22 cellular contexts compared by ENCODE assay signal in genomic region chr1:112836642-112837041, GRCh38.
DNase-seq lines count a peak whose midpoint lies in the region; ATAC-seq, FAIRE-seq and TF ChIP-seq lines count a peak whose summit lies in the region.
"Had no signal": no experiment of that assay in that cellular context is flagged by ENCODE, and none has a peak within 500 bp of the region (broad histone marks: within the 10 kb centered on the region; RNA-seq: fewer than 3 reads in every experiment).

No MANE protein-coding gene starts in this region.

- H2BK15ac ChIP-seq in mesenchymal stem cell (ENCODE audit: low read depth, poor library complexity, severe bottlenecking), result no peak overlapping the region

- DNase-seq in DMS79 treated with DMSO at 0.1 percent for 48 hours (lab: John Stamatoyannopoulos, UW) (peak; percentile 36), DMS79 (lab: John Stamatoyannopoulos, UW) (no peak), K562 (ENCODE audit: extremely low read depth in 1 of 4, low spot score in 3 of 4) (no peak), mesenchymal stem cell (peak; percentile 14), PC-9 (no peak), GOT3 (lab: John Stamatoyannopoulos, UW) (no peak)
- DNase-seq: CD4-positive, CD25-positive, alpha-beta regulatory T cell; Kasumi-1; MM.1S; NCI-H1092 treated with DMSO at 0.1 percent for 48 hours; NCI-H1694; NCI-H2107; NCI-H345; NCI-H69; OCI-M1 had no signal

- H3K4me3 ChIP-seq in HEK293 (ENCODE audit: low read depth, low read length) (no peak overlapping the region), K562 (no peak overlapping the region), mesenchymal stem cell (ENCODE audit: insufficient read depth in 1 of 2, low read depth in 1 of 2, low read length in 2 of 2) (no peak overlapping the region), PC-9 (no peak overlapping the region)
- H3K4me3 ChIP-seq: SJSA1 had no signal

- TF ChIP-seq EP300 in K562 (IDR thresholded peaks at IDR 0.05; ENCODE audit: low read length), result no peak

- 7% methylated on average over 3 of the region's 3 CpGs for WGBS in K562 (ENCODE audit: insufficient coverage, low coverage, missing lambda C conversion rate)
- WGBS in mesenchymal stem cell, result 4% methylated on average over 2 of the region's 3 CpGs

- no peak overlapping the region for H4K8ac ChIP-seq in mesenchymal stem cell (ENCODE audit: low read length)

- no TSS peak for BruUV-seq in K562 (replicated peaks; lab: Mats Ljungman, UMichigan)
- BruUV-seq in PC-9 (replicated peaks; lab: Mats Ljungman, UMichigan), result no TSS peak

- H3K4ac ChIP-seq in mesenchymal stem cell (ENCODE audit: low read depth in 1 of 2, low read length in 2 of 2), result no peak overlapping the region

- H4K91ac ChIP-seq in mesenchymal stem cell (ENCODE audit: low read length), result no peak overlapping the region

- no peak overlapping the region for H3K23ac ChIP-seq in mesenchymal stem cell (ENCODE audit: low read length in 2 of 2)

- H3K4me2 ChIP-seq in K562 (ENCODE audit: insufficient read depth, low read length), result no peak overlapping the region
- H3K4me2 ChIP-seq in mesenchymal stem cell (ENCODE audit: low read length, poor library complexity, severe bottlenecking), result no peak overlapping the region
- H3K4me2 ChIP-seq in PC-9, result no peak overlapping the region

- H3K14ac ChIP-seq in mesenchymal stem cell (ENCODE audit: low read length in 2 of 2), result no peak overlapping the region

- no peak overlapping the region for H3K18ac ChIP-seq in mesenchymal stem cell (ENCODE audit: low read depth in 1 of 2, low read length in 2 of 2)

- H3K79me2 ChIP-seq in K562 (ENCODE audit: control insufficient read depth, insufficient read depth, low read length) (no peaks in the 10 kb centered on the region), PC-9 (ENCODE audit: low read depth) (no peaks in the 10 kb centered on the region)

- no peak overlapping the region for H3K27ac ChIP-seq in HEK293 (ENCODE audit: extremely low read depth, low read depth, low read length)
- no peak overlapping the region for H3K27ac ChIP-seq in K562 (ENCODE audit: extremely low read depth, low read depth, low read length)
- H3K27ac ChIP-seq in mesenchymal stem cell (ENCODE audit: low read length, poor library complexity, severe bottlenecking), result no peak overlapping the region
- H3K27ac ChIP-seq in PC-9, result no peak overlapping the region
- H3K27ac ChIP-seq: 22Rv1, RWPE1, SJSA1 had no signal

- CTCF ChIA-PET in HEK293 (lab: Yijun Ruan, JAX), result interaction anchor here (1.0 kb wide), 1 partner anchor 39 kb away, joined by 3 read pairs; no protein-coding TSS in a partner anchor
- CTCF ChIA-PET in K562 (lab: Yijun Ruan, JAX; ENCODE audit: low intra/inter-chr PET ratio), result no interaction called here
- CTCF ChIA-PET in PC-9 (lab: Charles Lee), result no interaction called here

- no peaks in the 10 kb centered on the region for H3K79me1 ChIP-seq in mesenchymal stem cell (replicated peaks; ENCODE audit: low read length, poor library complexity, severe bottlenecking)

- no peaks in the 10 kb centered on the region for H3K9me3 ChIP-seq in HEK293 (ENCODE audit: control insufficient read depth, insufficient read depth, low read depth, low read length)
- H3K9me3 ChIP-seq in K562 (replicated peaks; ENCODE audit: control insufficient read depth, insufficient read depth, low read depth, low read length), result no peaks in the 10 kb centered on the region
- no peaks in the 10 kb centered on the region for H3K9me3 ChIP-seq in mesenchymal stem cell (ENCODE audit: control insufficient read depth, low read length)
- no peaks in the 10 kb centered on the region for H3K9me3 ChIP-seq in PC-9 (ENCODE audit: insufficient read depth, low read depth)
- H3K9me3 ChIP-seq: SJSA1 had no signal

- FAIRE-seq in K562 (lab: Jason Lieb, UNC), result no peak
- FAIRE-seq: GM18507, H54 had no signal

- H3K9ac ChIP-seq in K562 (ENCODE audit: insufficient read depth in 1 of 2, low read depth in 2 of 2, low read length in 2 of 2) (no peak overlapping the region), mesenchymal stem cell (ENCODE audit: low read length) (peak overlapping the region; percentile 32)

- ATAC-seq in K562, result peak; percentile 42; the same call in 1 of the 3 replicates
- ATAC-seq in HG02571 (IDR thresholded peaks at IDR 0.05; ENCODE audit: unreplicated experiment), result no peak

- H3K9me2 ChIP-seq in PC-9 (ENCODE audit: insufficient read depth), result no peaks in the 10 kb centered on the region

- H3F3A ChIP-seq in PC-9 (ENCODE audit: insufficient read depth, low read depth), result peaks cover 25% of the 10 kb centered on the region

- H3K36me3 ChIP-seq in HEK293 (ENCODE audit: control insufficient read depth in 2 of 2, insufficient read depth in 1 of 2, low read length in 2 of 2), result no peaks in the 10 kb centered on the region; a peak in 1 of 3 replicates
- H3K36me3 ChIP-seq in K562 (ENCODE audit: control insufficient read depth, insufficient read depth, low read length), result no peaks in the 10 kb centered on the region
- no peaks in the 10 kb centered on the region for H3K36me3 ChIP-seq in mesenchymal stem cell (ENCODE audit: control insufficient read depth in 1 of 2, insufficient read depth in 2 of 2, low read depth in 1 of 2, low read length in 2 of 2)
- H3K36me3 ChIP-seq in PC-9 (ENCODE audit: low read depth), result no peaks in the 10 kb centered on the region
- H3K36me3 ChIP-seq: SJSA1 had no signal

- no peak overlapping the region for H2BK12ac ChIP-seq in mesenchymal stem cell (ENCODE audit: low read length in 2 of 2)

- TF ChIP-seq CTCF in HEK293 (tag by site-specific recombination; IDR thresholded peaks at IDR 0.05) (no peak), K562 (IDR thresholded peaks at IDR 0.05 in 2 of 3, conservative IDR thresholded peaks at IDR 0.05 in 1 of 3; ENCODE audit: insufficient read depth in 2 of 3, low read depth in 1 of 3, low read length in 3 of 3) (no peak), PC-9 (conservative IDR thresholded peaks at IDR 0.05) (no peak)

- H4K20me1 ChIP-seq in K562 (replicated peaks; ENCODE audit: control insufficient read depth, insufficient read depth, low read length) (no peaks in the 10 kb centered on the region), PC-9 (ENCODE audit: insufficient read depth) (no peaks in the 10 kb centered on the region)

- no peak overlapping the region for H2AK5ac ChIP-seq in mesenchymal stem cell (ENCODE audit: low read length, severe bottlenecking)

- H2AFZ ChIP-seq in K562 (ENCODE audit: low read depth, low read length), result no peak overlapping the region
- H2AFZ ChIP-seq in mesenchymal stem cell (ENCODE audit: low read depth, low read length), result no peak overlapping the region
- no peak overlapping the region for H2AFZ ChIP-seq in PC-9

- H3K4me1 ChIP-seq in HEK293 (ENCODE audit: control insufficient read depth, insufficient read depth, low read length) (peaks cover 3% of the 10 kb centered on the region; the same call in 1 of the 2 replicates), K562 (replicated peaks in 1 of 2; ENCODE audit: control insufficient read depth in 2 of 2, insufficient read depth in 2 of 2, low read length in 2 of 2) (no peaks in the 10 kb centered on the region; a peak in 1 of 5 replicates), mesenchymal stem cell (ENCODE audit: control insufficient read depth, insufficient read depth, low read depth, low read length) (peaks cover 5% of the 10 kb centered on the region), PC-9 (replicated peaks; ENCODE audit: insufficient read depth) (peaks cover 41% of the 10 kb centered on the region)

- no peak overlapping the region for H2BK5ac ChIP-seq in mesenchymal stem cell (ENCODE audit: low read depth, low read length, poor library complexity, severe bottlenecking)

- POLR2A ChIA-PET in HEK293 (lab: Yijun Ruan, JAX) (no interaction called here), K562 (lab: Yijun Ruan, JAX) (interaction anchor here (0.9 to 1.6 kb wide), 3 partner anchors 11 to 122 kb away, joined by 3 read pairs; no protein-coding TSS in a partner anchor), PC-9 (lab: Charles Lee; ENCODE audit: unreplicated experiment) (no interaction called here)

- no peak overlapping the region for H2BK120ac ChIP-seq in mesenchymal stem cell (ENCODE audit: low read depth, low read length)

- in situ Hi-C loops in K562 (cut with MboI), result no loop called here

- no peaks in the 10 kb centered on the region for H3K9me1 ChIP-seq in K562 (ENCODE audit: control insufficient read depth, insufficient read depth, low read length)

- H3K27me3 ChIP-seq in K562 (ENCODE audit: control insufficient read depth in 2 of 2, insufficient read depth in 2 of 2, low read length in 2 of 2), result peaks cover 0 to 14% of the 10 kb centered on the region in 2 experiments; a peak in 4 of 5 replicates
- no peaks in the 10 kb centered on the region for H3K27me3 ChIP-seq in mesenchymal stem cell (ENCODE audit: control insufficient read depth in 1 of 2, insufficient read depth in 1 of 2, low read length in 2 of 2)
- no peaks in the 10 kb centered on the region for H3K27me3 ChIP-seq in PC-9 (ENCODE audit: insufficient read depth, low read depth)
- H3K27me3 ChIP-seq: SJSA1 had no signal

- TF ChIP-seq RAD21 in K562 (CRISPR knock-in tag; conservative IDR thresholded peaks at IDR 0.05 in 1 of 2, IDR thresholded peaks at IDR 0.05 in 1 of 2), result no peak

- intact Hi-C loops in K562 (cut with micrococcal nuclease) (no loop called here), PC-9 (cut with micrococcal nuclease; ENCODE audit: unreplicated experiment) (no loop called here)

- no peak for TF ChIP-seq POLR2A in K562 (conservative IDR thresholded peaks at IDR 0.05)

TF ChIP-seq in HEK293, 187 proteins besides CTCF, POLR2A, EP300 and RAD21:
- TF ChIP-seq ZNF580 (tag by site-specific recombination; IDR thresholded peaks at IDR 0.05), result no peak
- TF ChIP-seq SCRT2 (tag by site-specific recombination; IDR thresholded peaks at IDR 0.05), result peak; percentile 57; the same call in 1 of the 2 replicates

TF ChIP-seq in K562, 482 proteins besides CTCF, POLR2A, EP300 and RAD21 (continues in another document):
- TF ChIP-seq NR2F6 (CRISPR knock-in tag; IDR thresholded peaks at IDR 0.05) (no peak), PHB (CRISPR knock-in tag; IDR thresholded peaks at IDR 0.05) (no peak), TAF15 (IDR thresholded peaks at IDR 0.05; ENCODE audit: low read depth, low read length) (no peak), HDAC3 (IDR thresholded peaks at IDR 0.05; ENCODE audit: borderline replicate concordance, partially characterized antibody) (no peak), ZFP1 (CRISPR knock-in tag; IDR thresholded peaks at IDR 0.05) (no peak), ASH1L (IDR thresholded peaks at IDR 0.05; ENCODE audit: borderline replicate concordance, low read depth, partially characterized antibody) (no peak)

Comparison
In these comparisons a context has a peak if more than half of its experiments do, and no peak if none do; other contexts are left out.
1. DNase-seq: peak in DMS79 treated with DMSO at 0.1 percent for 48 hours (single experiment) and mesenchymal stem cell (single experiment); none in DMS79 (single experiment), K562 (0 of 4), PC-9 (0 of 2) and GOT3 (single experiment).